Comparison of ENCODE assay signal across 15 cellular contexts in genomic region chr1:181392133-181392532, GRCh38.
DNase-seq lines count a peak whose midpoint lies in the region; ATAC-seq, FAIRE-seq and TF ChIP-seq lines count a peak whose summit lies in the region.
"Had no signal": no experiment of that assay in that cellular context is flagged by ENCODE, and none has a peak within 500 bp of the region (broad histone marks: within the 10 kb centered on the region; RNA-seq: fewer than 3 reads in every experiment).

No MANE protein-coding gene starts in this region.

- H4K20me1 ChIP-seq in K562 (replicated peaks; ENCODE audit: control insufficient read depth, insufficient read depth, low read length), result no peaks in the 10 kb centered on the region

- H3K9ac ChIP-seq in K562 (ENCODE audit: insufficient read depth in 1 of 2, low read depth in 2 of 2, low read length in 2 of 2), result no peak overlapping the region

- TF ChIP-seq EP300 in K562 (IDR thresholded peaks at IDR 0.05; ENCODE audit: low read length), result no peak

- peaks cover 20% of the 10 kb centered on the region for H3K4me1 Mint-ChIP-seq in activated naive CD4-positive, alpha-beta T cell treated with anti-CD3 and anti-CD28 coated beads, Interleukin-2, amount 50 U/mL, for 24 hours
- H3K4me1 Mint-ChIP-seq in T-helper 17 cell, result peaks cover 32% of the 10 kb centered on the region

- in situ Hi-C loops in K562 (cut with MboI), result no loop called here

- peaks cover 8 to 32% of the 10 kb centered on the region in 2 experiments for H3K27me3 ChIP-seq in K562 (ENCODE audit: control insufficient read depth in 2 of 2, insufficient read depth in 2 of 2, low read length in 2 of 2)

- no peak for TF ChIP-seq CTCF in K562 (IDR thresholded peaks at IDR 0.05 in 2 of 3, conservative IDR thresholded peaks at IDR 0.05 in 1 of 3; ENCODE audit: insufficient read depth in 2 of 3, low read depth in 1 of 3, low read length in 3 of 3)

- ATAC-seq in T-helper 17 cell, result no peak
- no peak for ATAC-seq in K562
- ATAC-seq in HG03457 (IDR thresholded peaks at IDR 0.05; ENCODE audit: unreplicated experiment), result no peak

- H3K4me2 ChIP-seq in K562 (ENCODE audit: insufficient read depth, low read length), result no peak overlapping the region

- FAIRE-seq in K562 (lab: Jason Lieb, UNC) (no peak), H54 (lab: Jason Lieb, UNC) (no peak)
- FAIRE-seq: G401.6 had no signal

- CTCF ChIA-PET in K562 (lab: Yijun Ruan, JAX; ENCODE audit: low intra/inter-chr PET ratio), result no interaction called here

- TF ChIP-seq POLR2A in K562 (conservative IDR thresholded peaks at IDR 0.05) (no peak), H54 (IDR thresholded peaks at IDR 0.05; ENCODE audit: low read depth, low read length) (no peak)

- DNase-seq in activated naive CD4-positive, alpha-beta T cell (lab: John Stamatoyannopoulos, UW), result no peak
- no peak for DNase-seq in T-helper 17 cell
- DNase-seq in K562 (ENCODE audit: extremely low read depth in 1 of 4, low spot score in 3 of 4), result no peak
- DNase-seq in H54 (ENCODE audit: insufficient read length, low spot score), result no peak
- no peak for DNase-seq in NCI-H1092 (lab: John Stamatoyannopoulos, UW)
- DNase-seq: C1 segment of cervical spinal cord, COR-L47, NCI-H187 treated with DMSO at 0.1 percent for 48 hours, NCI-H524 treated with DMSO at 0.1 percent for 48 hours, SHP77 had no signal

- WGBS in K562 (ENCODE audit: insufficient coverage, low coverage, missing lambda C conversion rate), result 0% methylated on average over 1 of the region's 1 CpG

- H3K36me3 ChIP-seq in K562 (ENCODE audit: control insufficient read depth, insufficient read depth, low read length), result no peaks in the 10 kb centered on the region

- H3K36me3 Mint-ChIP-seq in activated naive CD4-positive, alpha-beta T cell treated with anti-CD3 and anti-CD28 coated beads, Interleukin-2, amount 50 U/mL, for 24 hours, result no peaks in the 10 kb centered on the region
- H3K36me3 Mint-ChIP-seq in T-helper 17 cell (ENCODE audit: low read depth), result peaks cover 2% of the 10 kb centered on the region

- H3K9me1 ChIP-seq in K562 (ENCODE audit: control insufficient read depth, insufficient read depth, low read length), result no peaks in the 10 kb centered on the region

- H3K27me3 Mint-ChIP-seq in activated naive CD4-positive, alpha-beta T cell treated with anti-CD3 and anti-CD28 coated beads, Interleukin-2, amount 50 U/mL, for 24 hours, result no peaks in the 10 kb centered on the region
- H3K27me3 Mint-ChIP-seq in T-helper 17 cell, result no peaks in the 10 kb centered on the region

- H3K9me3 Mint-ChIP-seq in activated naive CD4-positive, alpha-beta T cell treated with anti-CD3 and anti-CD28 coated beads, Interleukin-2, amount 50 U/mL, for 24 hours, result no peaks in the 10 kb centered on the region
- H3K9me3 Mint-ChIP-seq: H9 had no signal

- intact Hi-C loops in K562 (cut with micrococcal nuclease), result no loop called here

- no TSS peak for BruUV-seq in K562 (replicated peaks; lab: Mats Ljungman, UMichigan)

- no peaks in the 10 kb centered on the region for H3K79me2 ChIP-seq in K562 (ENCODE audit: control insufficient read depth, insufficient read depth, low read length)

- TF ChIP-seq RAD21 in K562 (CRISPR knock-in tag; conservative IDR thresholded peaks at IDR 0.05 in 1 of 2, IDR thresholded peaks at IDR 0.05 in 1 of 2), result no peak

- no peak overlapping the region for H2AFZ ChIP-seq in K562 (ENCODE audit: low read depth, low read length)

- peak overlapping the region; percentile 6 for H3K4me3 Mint-ChIP-seq in activated naive CD4-positive, alpha-beta T cell treated with anti-CD3 and anti-CD28 coated beads, Interleukin-2, amount 50 U/mL, for 24 hours
- H3K4me3 Mint-ChIP-seq in T-helper 17 cell, result no peak overlapping the region
- H3K4me3 Mint-ChIP-seq: H9 had no signal

- H3K4me1 ChIP-seq in K562 (replicated peaks in 1 of 2; ENCODE audit: control insufficient read depth in 2 of 2, insufficient read depth in 2 of 2, low read length in 2 of 2), result no peaks in the 10 kb centered on the region

- H3K27ac Mint-ChIP-seq in activated naive CD4-positive, alpha-beta T cell treated with anti-CD3 and anti-CD28 coated beads, Interleukin-2, amount 50 U/mL, for 24 hours, result peak overlapping the region; percentile 37
- H3K27ac Mint-ChIP-seq in T-helper 17 cell, result peak overlapping the region; percentile 68
- H3K27ac Mint-ChIP-seq: H9 had no signal

- no peaks in the 10 kb centered on the region for H3K9me3 ChIP-seq in T-helper 17 cell (ENCODE audit: control insufficient read depth, low read length, poor library complexity, severe bottlenecking)
- no peaks in the 10 kb centered on the region for H3K9me3 ChIP-seq in K562 (replicated peaks; ENCODE audit: control insufficient read depth, insufficient read depth, low read depth, low read length)

- no peak overlapping the region for H3K4me3 ChIP-seq in K562

- POLR2A ChIA-PET in K562 (lab: Yijun Ruan, JAX), result interaction anchor here (0.5 kb wide), 1 partner anchor 9 kb away, joined by 3 read pairs; no protein-coding TSS in a partner anchor

- H3K27ac ChIP-seq in K562 (ENCODE audit: extremely low read depth, low read depth, low read length), result no peak overlapping the region
- H3K27ac ChIP-seq: HL-60 had no signal

TF ChIP-seq in K562, 482 proteins besides CTCF, POLR2A, EP300 and RAD21:
- TF ChIP-seq ZFP36 (IDR thresholded peaks at IDR 0.05; ENCODE audit: low read depth, low read length, partially characterized antibody) (peak; percentile 90), SUPT5H (IDR thresholded peaks at IDR 0.05) (no peak), NONO (IDR thresholded peaks at IDR 0.05; ENCODE audit: low read depth in 2 of 2, low read length in 1 of 2) (no peak)
TF ChIP-seq in K562: peak in this region for 1.
